11 cellular contexts compared by ENCODE assay signal in the genomic region with DNA sequence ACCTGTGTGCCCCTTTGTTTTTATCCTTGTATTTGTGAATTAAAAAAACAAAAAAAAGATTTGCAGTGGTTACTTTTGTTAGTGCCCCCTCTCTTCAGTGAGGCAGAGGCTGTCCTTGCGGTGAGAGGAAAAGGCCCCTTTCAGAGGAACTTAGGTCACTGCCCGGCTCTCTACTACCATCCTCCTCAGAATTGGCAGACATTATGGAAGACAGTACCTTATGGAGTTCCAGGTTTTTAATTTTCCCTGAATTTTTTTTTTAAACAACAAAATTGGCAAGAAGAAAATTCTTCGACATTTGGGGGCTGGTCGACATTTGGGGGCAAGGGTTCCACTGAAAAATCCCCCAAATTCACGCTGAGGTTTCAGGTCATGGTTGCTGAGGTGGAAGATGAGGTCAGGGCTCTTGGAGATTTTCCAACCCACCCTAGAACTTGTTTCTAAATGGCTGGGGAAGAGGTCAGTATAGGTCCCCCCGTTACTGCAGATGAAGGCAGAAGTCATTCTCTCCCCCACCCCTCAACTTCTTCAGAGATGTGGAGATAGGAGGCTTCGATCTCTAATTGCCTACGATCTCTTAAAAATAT. TPM values are rescaled to one million over a fixed set of nuclear protein-coding genes. Genes with fewer than 3 reads are reported as not detected.
DNase-seq lines count a peak whose midpoint lies in the region; ATAC-seq and TF ChIP-seq lines count a peak whose summit lies in the region.
"Had no signal": no experiment of that assay in that cellular context is flagged by ENCODE, and none has a peak within 500 bp of the region (broad histone marks: within the 10 kb centered on the region; RNA-seq: fewer than 3 reads in every experiment).

No MANE protein-coding gene starts in this region.

- no peak overlapping the region for H3K4me3 ChIP-seq in dorsolateral prefrontal cortex
- H3K4me3 ChIP-seq: vagina had no signal

- H3K9me3 Mint-ChIP-seq in IgD-negative memory B cell = no peaks in the 10 kb centered on the region

- no peaks in the 10 kb centered on the region for H3K27me3 Mint-ChIP-seq in IgD-negative memory B cell

- peaks cover 17 to 41% (median 35%) of the 10 kb centered on the region in 3 donors for H3K4me1 Mint-ChIP-seq in IgD-negative memory B cell

- DNase-seq in dorsolateral prefrontal cortex (peak in 1 of 10 donors; percentile 11), GM20000 (ENCODE audit: low spot score) (no peak), DMS114 treated with DMSO at 0.1 percent for 48 hours (lab: John Stamatoyannopoulos, UW; ENCODE audit: unreplicated experiment) (no peak)
- DNase-seq in stimulated activated CD4-positive, alpha-beta T cell treated with anti-CD3 and anti-CD28 coated beads, Interleukin-1b, Interleukin-23, amount 100 ng/mL, for 48 hours = no peak
- DNase-seq: Calu3, NCI-H1105 treated with DMSO at 0.1 percent for 48 hours had no signal

- H3K36me3 Mint-ChIP-seq in IgD-negative memory B cell = peaks cover 8% of the 10 kb centered on the region

- H3K27ac ChIP-seq in 22Rv1 = 0 out of 2 replicates have a peak overlapping the region, but pooled peaks have one; percentile 10
- peak overlapping the region in 30 of 59 donors; percentile 2 to 73 (median 42) for H3K27ac ChIP-seq in dorsolateral prefrontal cortex
- H3K27ac ChIP-seq: vagina had no signal

- intact Hi-C loops in dorsolateral prefrontal cortex (cut with DNase I) = no loop called here

- no peaks in the 10 kb centered on the region for H3K27me3 ChIP-seq in dorsolateral prefrontal cortex
- H3K27me3 ChIP-seq: vagina had no signal

- H3K27ac Mint-ChIP-seq in IgD-negative memory B cell = peak overlapping the region; percentile 85 to 96 (median 94)

- ATAC-seq in GM18861 (IDR thresholded peaks at IDR 0.05; ENCODE audit: unreplicated experiment) (peak; percentile 10), HG02610 (IDR thresholded peaks at IDR 0.05; ENCODE audit: unreplicated experiment) (no peak)

- H3K4me3 Mint-ChIP-seq in IgD-negative memory B cell = peak overlapping the region in 3 of 4 donors; percentile 69 to 72 (median 72)

- TF ChIP-seq CTCF in 22Rv1 (IDR thresholded peaks at IDR 0.05) (no peak), dorsolateral prefrontal cortex (IDR thresholded peaks at IDR 0.05 in 54 of 56, conservative IDR thresholded peaks at IDR 0.05 in 2 of 56; ENCODE audit: low read depth in 1 of 56, partially characterized antibody in 56 of 56) (no peak), GM20000 (IDR thresholded peaks at IDR 0.05; ENCODE audit: extremely low read depth, missing control alignments) (no peak)

RNA-seq across cellular contexts. Expression of gene RXFP4, which starts 5.3 kb away (rescaled TPM):
- 0.78 TPM for polyA plus RNA-seq in IgD-negative memory B cell
- total RNA-seq in dorsolateral prefrontal cortex = not detected
- total RNA-seq: Calu3, vagina had no signal

RNA-seq across cellular contexts. Expression of gene KHDC4, which starts 12.5 kb away (rescaled TPM):
- 8.0 TPM for polyA plus RNA-seq in IgD-negative memory B cell
- total RNA-seq in dorsolateral prefrontal cortex = 10 to 100 TPM; 33.7 to 80.2 (median 50.9) TPM

RNA-seq across cellular contexts. Expression of gene ARHGEF2, which starts 31.6 kb away (rescaled TPM):
- 43.9 TPM for polyA plus RNA-seq in IgD-negative memory B cell
- 100 to 1,000 TPM; 113 to 323 (median 165) TPM for total RNA-seq in dorsolateral prefrontal cortex

RNA-seq across cellular contexts. Expression of gene RIT1, which starts 35.6 kb away (rescaled TPM):
- 12.7 TPM for polyA plus RNA-seq in IgD-negative memory B cell
- 10 to 100 TPM; 13.3 to 34.9 (median 21.2) TPM for total RNA-seq in dorsolateral prefrontal cortex
